Comparison of ENCODE assay signal across 11 cellular contexts in genomic region chr5:87103616-87104287, GRCh38.
DNase-seq lines count a peak whose midpoint lies in the region; ATAC-seq, FAIRE-seq and TF ChIP-seq lines count a peak whose summit lies in the region.
"Had no signal": no experiment of that assay in that cellular context is flagged by ENCODE, and none has a peak within 500 bp of the region (broad histone marks: within the 10 kb centered on the region; RNA-seq: fewer than 3 reads in every experiment).

No MANE protein-coding gene starts in this region.

- no peaks in the 10 kb centered on the region for H3K27me3 ChIP-seq in GM23338 (ENCODE audit: insufficient read depth)

- ATAC-seq in GM18861 (IDR thresholded peaks at IDR 0.05; ENCODE audit: unreplicated experiment), result peak; percentile 92
- peak; percentile 96 for ATAC-seq in GM21528 (IDR thresholded peaks at IDR 0.05; ENCODE audit: low FRiP score, unreplicated experiment)
- ATAC-seq in HG03159 (IDR thresholded peaks at IDR 0.05; ENCODE audit: unreplicated experiment), result peak; percentile 89
- ATAC-seq in esophagus mucosa, result peak; percentile 95
- no peak for ATAC-seq in GM23338

- no peak overlapping the region for H3K27ac ChIP-seq in GM23338 (ENCODE audit: low read depth)

- no peaks in the 10 kb centered on the region for H3K9me2 ChIP-seq in GM23338 (ENCODE audit: insufficient read depth)

- no peak overlapping the region for H3K4me2 ChIP-seq in GM23338

- FAIRE-seq in D721Med (lab: Jason Lieb, UNC), result no peak

- H3F3A ChIP-seq in GM23338 (replicated peaks; ENCODE audit: low read depth), result no peaks in the 10 kb centered on the region

- H3K4me3 ChIP-seq in GM23338, result no peak overlapping the region

- no peaks in the 10 kb centered on the region for H3K4me1 ChIP-seq in GM23338 (ENCODE audit: insufficient read depth)

- H3K79me2 ChIP-seq in GM23338 (replicated peaks; ENCODE audit: insufficient read depth), result no peaks in the 10 kb centered on the region

- H3K27ac Mint-ChIP-seq in GM23338, result no peak overlapping the region

- H3K9me3 Mint-ChIP-seq in GM23338, result no peaks in the 10 kb centered on the region; the same call in 2 of the 3 replicates

- H3K4me1 Mint-ChIP-seq in GM23338, result no peaks in the 10 kb centered on the region

- no peak overlapping the region for H2AFZ ChIP-seq in GM23338

- TF ChIP-seq CTCF in GM23338 (conservative IDR thresholded peaks at IDR 0.05; ENCODE audit: low read depth in 2 of 2) (no peak), D721Med (IDR thresholded peaks at IDR 0.05; ENCODE audit: insufficient read depth, missing control alignments) (no peak)

- no peaks in the 10 kb centered on the region for H3K36me3 ChIP-seq in GM23338 (ENCODE audit: insufficient read depth)

- H3K27me3 Mint-ChIP-seq in GM23338 (ENCODE audit: insufficient read depth, low read depth, poor library complexity), result no peaks in the 10 kb centered on the region

- DNase-seq in hepatic stellate cell (ENCODE audit: low spot score) (no peak), UCSD-AML1 (lab: John Stamatoyannopoulos, UW; ENCODE audit: unreplicated experiment) (no peak), GM23338 (ENCODE audit: low spot score) (no peak), D721Med (ENCODE audit: insufficient read length, low spot score) (no peak)
- DNase-seq: glutamatergic neuron; NCI-H187 treated with DMSO at 0.1 percent for 48 hours; stimulated activated naive CD4-positive, alpha-beta T cell treated with Interleukin-2 at 50 U/mL for 16 hours had no signal

- no peaks in the 10 kb centered on the region for H4K20me1 ChIP-seq in GM23338 (replicated peaks; ENCODE audit: insufficient read depth)

- no peak overlapping the region for H3K4me3 Mint-ChIP-seq in GM23338

- H3K36me3 Mint-ChIP-seq in GM23338 (ENCODE audit: low read depth), result no peaks in the 10 kb centered on the region

TF ChIP-seq in GM23338, 12 proteins besides CTCF, POLR2A, EP300 and RAD21:
- no peak for TF ChIP-seq ZNF331 (CRISPR knock-in tag; IDR thresholded peaks at IDR 0.05; ENCODE audit: low read depth)
- TF ChIP-seq JUNB (IDR thresholded peaks at IDR 0.05; ENCODE audit: unreplicated experiment), result no peak
- TF ChIP-seq ZNF114 (CRISPR knock-in tag; IDR thresholded peaks at IDR 0.05), result no peak
- no peak for TF ChIP-seq REST (IDR thresholded peaks at IDR 0.05; ENCODE audit: unreplicated experiment)
- TF ChIP-seq EZH2phosphoT487 (IDR thresholded peaks at IDR 0.05; ENCODE audit: unreplicated experiment), result no peak
- no peak for TF ChIP-seq EZH2 (IDR thresholded peaks at IDR 0.05; ENCODE audit: low read depth, unreplicated experiment)
- no peak for TF ChIP-seq STAT1 (IDR thresholded peaks at IDR 0.05; ENCODE audit: unreplicated experiment)
- no peak for TF ChIP-seq NANOG (IDR thresholded peaks at IDR 0.05; ENCODE audit: borderline replicate concordance)
- no peak for TF ChIP-seq CREB1 (CRISPR knock-in tag; IDR thresholded peaks at IDR 0.05; ENCODE audit: low read depth)
